Comparison of ENCODE assay signal across 19 cellular contexts in genomic region chr2:151027147-151027546, GRCh38.
DNase-seq lines count a peak whose midpoint lies in the region; ATAC-seq, FAIRE-seq and TF ChIP-seq lines count a peak whose summit lies in the region.
"Had no signal": no experiment of that assay in that cellular context is flagged by ENCODE, and none has a peak within 500 bp of the region (broad histone marks: within the 10 kb centered on the region; RNA-seq: fewer than 3 reads in every experiment).

No MANE protein-coding gene starts in this region.

- no peaks in the 10 kb centered on the region for H3K36me3 ChIP-seq in DND-41 (ENCODE audit: insufficient read depth, low read length)
- no peaks in the 10 kb centered on the region for H3K36me3 ChIP-seq in IMR-90 (ENCODE audit: control insufficient read depth, insufficient read depth, low read length)
- no peaks in the 10 kb centered on the region for H3K36me3 ChIP-seq in H1 (ENCODE audit: control insufficient read depth in 2 of 4, insufficient read depth in 4 of 4, low read length in 3 of 4)
- H3K36me3 ChIP-seq in trophoblast cell (ENCODE audit: control insufficient read depth in 1 of 2, insufficient read depth in 2 of 2, low read length in 2 of 2): no peaks in the 10 kb centered on the region
- H3K36me3 ChIP-seq in psoas muscle (ENCODE audit: insufficient read depth in 1 of 2, low read depth in 1 of 2): no peaks in the 10 kb centered on the region
- H3K36me3 ChIP-seq: BLaER1 treated with 17β-estradiol and CSF1 and Interleukin-3, amounts not matched to agents 10 nM and 100 nM had no signal

- H2BK12ac ChIP-seq in H1 (ENCODE audit: low read depth, low read length): no peak overlapping the region
- no peak overlapping the region for H2BK12ac ChIP-seq in trophoblast cell (ENCODE audit: low read length)

- H2BK120ac ChIP-seq in IMR-90 (ENCODE audit: low read depth, low read length): peak overlapping the region; percentile 61; the same call in 1 of the 2 replicates
- no peak overlapping the region for H2BK120ac ChIP-seq in H1 (replicated peaks; ENCODE audit: low read depth, low read length)
- H2BK120ac ChIP-seq in trophoblast cell (ENCODE audit: insufficient read depth, low read length, poor library complexity): no peak overlapping the region

- H3K9me3 ChIP-seq in DND-41 (ENCODE audit: insufficient read depth, low read length, severe bottlenecking): no peaks in the 10 kb centered on the region
- H3K9me3 ChIP-seq in IMR-90 (ENCODE audit: control insufficient read depth, insufficient read depth, low read length): no peaks in the 10 kb centered on the region
- no peaks in the 10 kb centered on the region for H3K9me3 ChIP-seq in H1 (ENCODE audit: insufficient read depth in 2 of 2, low read depth in 1 of 2, low read length in 1 of 2)
- H3K9me3 ChIP-seq in trophoblast cell (ENCODE audit: insufficient read depth, low read depth, low read length): no peaks in the 10 kb centered on the region
- peaks cover 2% of the 10 kb centered on the region for H3K9me3 ChIP-seq in psoas muscle

- FAIRE-seq in H1 (lab: Jason Lieb, UNC): no peak

- H2BK20ac ChIP-seq in IMR-90 (ENCODE audit: low read depth, low read length) (0 out of 2 replicates have a peak overlapping the region, but pooled peaks have one; percentile 15), H1 (ENCODE audit: low read length) (no peak overlapping the region)

- DNase-seq in DND-41 (no peak), IMR-90 (no peak), H1 (ENCODE audit: low read depth in 1 of 2, low spot score in 2 of 2) (no peak), iris pigment epithelial cell (ENCODE audit: low read depth) (peak; percentile 35), trophoblast cell (no peak), psoas muscle (no peak)
- no peak for DNase-seq in stimulated activated naive CD4-positive, alpha-beta T cell (lab: John Stamatoyannopoulos, UW)
- DNase-seq: CD8-positive, alpha-beta T cell; DMS53; H7; HFFc6; NCI-H1092 treated with DMSO at 0.1 percent for 48 hours; NCI-H146; NCI-H2081; NCI-H2171 treated with DMSO at 0.1 percent for 48 hours; NCI-H446 treated with DMSO at 0.1 percent for 48 hours; NCI-H69 had no signal

- no peaks in the 10 kb centered on the region for H3K27me3 ChIP-seq in DND-41 (ENCODE audit: insufficient read depth, low read length, poor library complexity)
- H3K27me3 ChIP-seq in IMR-90 (ENCODE audit: control insufficient read depth, insufficient read depth, low read length): no peaks in the 10 kb centered on the region
- H3K27me3 ChIP-seq in H1 (replicated peaks in 1 of 4; ENCODE audit: control insufficient read depth in 3 of 4, extremely low read depth in 1 of 4, insufficient read depth in 3 of 4, low read length in 3 of 4): no peaks in the 10 kb centered on the region
- H3K27me3 ChIP-seq in trophoblast cell (ENCODE audit: insufficient read depth, low read length): no peaks in the 10 kb centered on the region
- no peaks in the 10 kb centered on the region for H3K27me3 ChIP-seq in psoas muscle (ENCODE audit: insufficient read depth in 3 of 3, low read length in 2 of 3)
- H3K27me3 ChIP-seq: BLaER1 treated with 17β-estradiol and CSF1 and Interleukin-3, amounts not matched to agents 10 nM and 100 nM had no signal

- CTCF ChIA-PET in IMR-90 (lab: Yijun Ruan, JAX) (no interaction called here), H1 (lab: Charles Lee; ENCODE audit: partially characterized antibody) (no interaction called here)

- H4K8ac ChIP-seq in IMR-90 (ENCODE audit: low read depth in 2 of 2, low read length in 2 of 2) (no peak overlapping the region), H1 (ENCODE audit: extremely low read depth, insufficient read depth, low read length) (no peak overlapping the region), trophoblast cell (ENCODE audit: low read depth, low read length) (no peak overlapping the region)

- H3K4ac ChIP-seq in IMR-90 (ENCODE audit: low read depth, low read length): peak overlapping the region; percentile 4; the same call in 1 of the 2 replicates
- no peak overlapping the region for H3K4ac ChIP-seq in H1 (replicated peaks; ENCODE audit: insufficient read length, low read depth, low read length)
- no peak overlapping the region for H3K4ac ChIP-seq in trophoblast cell (ENCODE audit: low read depth, low read length)

- no peak for TF ChIP-seq EP300 in H1 (IDR thresholded peaks at IDR 0.05; ENCODE audit: borderline replicate concordance in 1 of 2, low read depth in 2 of 2, low read length in 2 of 2)

- no peak overlapping the region for H3K56ac ChIP-seq in IMR-90 (ENCODE audit: extremely low read depth, insufficient read depth, low read length)
- no peak overlapping the region for H3K56ac ChIP-seq in H1 (replicated peaks; ENCODE audit: insufficient read length, low read depth, low read length)

- no peaks in the 10 kb centered on the region for H4K20me1 ChIP-seq in DND-41 (ENCODE audit: insufficient read depth, low read length)
- no peaks in the 10 kb centered on the region for H4K20me1 ChIP-seq in IMR-90 (ENCODE audit: insufficient read depth, low read length)
- no peaks in the 10 kb centered on the region for H4K20me1 ChIP-seq in H1 (replicated peaks in 1 of 2; ENCODE audit: control insufficient read depth in 1 of 2, insufficient read depth in 2 of 2, low read length in 2 of 2)
- H4K20me1 ChIP-seq: BLaER1 treated with 17β-estradiol and CSF1 and Interleukin-3, amounts not matched to agents 10 nM and 100 nM had no signal

- H3K9ac ChIP-seq in DND-41 (ENCODE audit: low read depth, low read length) (no peak overlapping the region), IMR-90 (ENCODE audit: low read depth, low read length) (no peak overlapping the region), H1 (replicated peaks in 1 of 4; ENCODE audit: extremely low read depth in 1 of 4, low read depth in 3 of 4, low read length in 3 of 4) (no peak overlapping the region), trophoblast cell (ENCODE audit: low read length) (no peak overlapping the region)
- H3K9ac ChIP-seq: BLaER1 treated with 17β-estradiol and CSF1 and Interleukin-3, amounts not matched to agents 10 nM and 100 nM had no signal

- peak overlapping the region; percentile 17; the same call in 1 of the 2 replicates for H3K14ac ChIP-seq in IMR-90 (replicated peaks; ENCODE audit: low read depth, low read length)
- H3K14ac ChIP-seq in H1 (ENCODE audit: insufficient read length): no peak overlapping the region
- no peak overlapping the region for H3K14ac ChIP-seq in trophoblast cell (ENCODE audit: low read length)

- ATAC-seq in DND-41 (ENCODE audit: insufficient read depth, low read depth) (no peak; the same call in 2 of the 3 replicates), IMR-90 (ENCODE audit: low read depth) (no peak), psoas muscle (no peak)
- ATAC-seq: CD8-positive, alpha-beta T cell; Panc1 had no signal

- H3K4me1 ChIP-seq in DND-41 (ENCODE audit: insufficient read depth, low read length) (peaks cover 22% of the 10 kb centered on the region), IMR-90 (ENCODE audit: control insufficient read depth, insufficient read depth, low read length) (peaks cover 1% of the 10 kb centered on the region; the same call in 1 of the 2 replicates), H1 (replicated peaks in 1 of 4; ENCODE audit: control insufficient read depth in 3 of 4, insufficient read depth in 4 of 4, low read length in 3 of 4) (no peaks in the 10 kb centered on the region), trophoblast cell (ENCODE audit: control insufficient read depth in 1 of 2, insufficient read depth in 2 of 2, low read length in 2 of 2) (no peaks in the 10 kb centered on the region), psoas muscle (no peaks in the 10 kb centered on the region)

- H2AK5ac ChIP-seq in IMR-90 (ENCODE audit: low read depth, low read length) (peak overlapping the region; percentile 17; the same call in 1 of the 2 replicates), H1 (ENCODE audit: low read depth, low read length) (no peak overlapping the region), trophoblast cell (ENCODE audit: low read length) (no peak overlapping the region)

- no peaks in the 10 kb centered on the region for H3K23me2 ChIP-seq in H1 (ENCODE audit: low read depth, low read length)

- dilution Hi-C loops in IMR-90 (cut with HindIII; ENCODE audit: low sequenced_read_pairs, unreplicated experiment): no loop called here

- H3K18ac ChIP-seq in IMR-90 (ENCODE audit: low read depth, low read length): 0 out of 2 replicates have a peak overlapping the region, but pooled peaks have one; percentile 33
- H3K18ac ChIP-seq in H1 (ENCODE audit: extremely low read depth, low read length): no peak overlapping the region
- H3K18ac ChIP-seq in trophoblast cell (ENCODE audit: low read length): no peak overlapping the region

- TF ChIP-seq POLR2A in IMR-90 (IDR thresholded peaks at IDR 0.05; ENCODE audit: low read depth, low read length) (no peak), H1 (IDR thresholded peaks at IDR 0.05; ENCODE audit: control extremely low read depth in 1 of 2, low read depth in 2 of 2, low read length in 2 of 2) (no peak)

- intact Hi-C loops in IMR-90 (cut with micrococcal nuclease): no loop called here
- intact Hi-C loops in psoas muscle (cut with DNase I): no loop called here

- no peak overlapping the region for H4K91ac ChIP-seq in IMR-90 (ENCODE audit: insufficient read depth, low read depth, low read length)
- H4K91ac ChIP-seq in H1 (replicated peaks; ENCODE audit: insufficient read length, low read length): no peak overlapping the region
- H4K91ac ChIP-seq in trophoblast cell (ENCODE audit: low read depth, low read length): no peak overlapping the region

- H2BK5ac ChIP-seq in IMR-90 (ENCODE audit: low read depth, low read length, poor library complexity, severe bottlenecking) (no peak overlapping the region), H1 (ENCODE audit: low read depth, low read length) (no peak overlapping the region), trophoblast cell (ENCODE audit: low read depth, low read length, poor library complexity) (no peak overlapping the region)

- H3K79me2 ChIP-seq in DND-41 (ENCODE audit: insufficient read depth, low read length) (no peaks in the 10 kb centered on the region), H1 (ENCODE audit: control insufficient read depth in 1 of 2, insufficient read depth in 2 of 2, low read length in 2 of 2) (no peaks in the 10 kb centered on the region), trophoblast cell (ENCODE audit: control insufficient read depth, insufficient read depth, low read length, poor library complexity) (no peaks in the 10 kb centered on the region)

- TF ChIP-seq RAD21 in IMR-90 (IDR thresholded peaks at IDR 0.05; ENCODE audit: low read length) (no peak), H1 (IDR thresholded peaks at IDR 0.05 in 1 of 2, conservative IDR thresholded peaks at IDR 0.05 in 1 of 2; ENCODE audit: low read depth in 2 of 2, low read length in 2 of 2) (no peak)

- H3K79me1 ChIP-seq in IMR-90 (ENCODE audit: low read depth in 1 of 2, low read length in 2 of 2): no peaks in the 10 kb centered on the region
- H3K79me1 ChIP-seq in H1 (ENCODE audit: low read depth, low read length): no peaks in the 10 kb centered on the region
- H3K79me1 ChIP-seq in trophoblast cell (ENCODE audit: low read length): no peaks in the 10 kb centered on the region

- POLR2A ChIA-PET in IMR-90 (lab: Charles Lee; ENCODE audit: unreplicated experiment) (no interaction called here), H1 (lab: Charles Lee; ENCODE audit: partially characterized antibody) (no interaction called here)

- H4K5ac ChIP-seq in IMR-90 (ENCODE audit: low read depth, low read length) (no peak overlapping the region), H1 (ENCODE audit: insufficient read length, low read depth, low read length) (no peak overlapping the region)

- no CpG with 5 or more reads among the region's 6 CpGs for WGBS in IMR-90 (ENCODE audit: extremely low coverage in 2 of 2, insufficient read length in 1 of 2), 2 experiments
- WGBS in H1 (ENCODE audit: extremely low coverage in 1 of 2, insufficient coverage in 1 of 2, insufficient read length in 1 of 2, insufficient replicate concordance in 2 of 2, low coverage in 1 of 2, low lambda C conversion rate in 2 of 2, missing lambda C conversion rate in 1 of 2), 2 experiments: 90% methylated on average over 6 of the region's 6 CpGs; no CpG with 5 or more reads in 1 of the 2 experiments
- no CpG with 5 or more reads among the region's 6 CpGs for WGBS in trophoblast cell (ENCODE audit: extremely low coverage, insufficient coverage, insufficient read length)
- 82 to 92% (median 83%) methylated on average over 6 of the region's 6 CpGs for WGBS in psoas muscle, 3 donors

- no peak overlapping the region for H3K4me3 ChIP-seq in DND-41 (ENCODE audit: low read depth in 1 of 2, low read length in 2 of 2)
- no peak overlapping the region for H3K4me3 ChIP-seq in IMR-90 (ENCODE audit: insufficient read depth, low read depth, low read length)
- H3K4me3 ChIP-seq in H1 (ENCODE audit: extremely low read depth in 1 of 4, insufficient read depth in 2 of 4, low read depth in 3 of 4, low read length in 4 of 4): no peak overlapping the region
- no peak overlapping the region for H3K4me3 ChIP-seq in trophoblast cell (ENCODE audit: low read depth, low read length)
- no peak overlapping the region for H3K4me3 ChIP-seq in psoas muscle
- H3K4me3 ChIP-seq: BLaER1 treated with 17β-estradiol and CSF1 and Interleukin-3, amounts not matched to agents 10 nM and 100 nM had no signal

- H3K23ac ChIP-seq in IMR-90 (ENCODE audit: low read depth, low read length) (no peak overlapping the region), H1 (ENCODE audit: insufficient read length) (no peak overlapping the region), trophoblast cell (ENCODE audit: low read length) (no peak overlapping the region)

- no TSS peak for BruUV-seq in IMR-90 (replicated peaks; lab: Mats Ljungman, UMichigan)

- no peak overlapping the region for H4K12ac ChIP-seq in trophoblast cell (ENCODE audit: low read depth, low read length)

- TF ChIP-seq CTCF in DND-41 (IDR thresholded peaks at IDR 0.05; ENCODE audit: borderline replicate concordance, extremely low read depth, low read length, poor library complexity, severe bottlenecking): no peak
- no peak for TF ChIP-seq CTCF in IMR-90 (conservative IDR thresholded peaks at IDR 0.05; ENCODE audit: low read depth, low read length)
- no peak for TF ChIP-seq CTCF in H1 (IDR thresholded peaks at IDR 0.05; ENCODE audit: control extremely low read depth in 1 of 3, insufficient read depth in 1 of 3, low read depth in 1 of 3, low read length in 3 of 3)
- TF ChIP-seq CTCF in psoas muscle (IDR thresholded peaks at IDR 0.05): no peak

- in situ Hi-C loops in IMR-90 (cut with MboI; ENCODE audit: low sequenced_read_pairs): loop anchor here (25.0 kb wide), 1 partner anchor 1440 kb away; the partner anchor contains the start of gene MMADHC

- no peak overlapping the region for H2AK9ac ChIP-seq in IMR-90 (replicated peaks; ENCODE audit: low read depth, low read length, poor library complexity)

- no peak overlapping the region for H3K4me2 ChIP-seq in DND-41 (ENCODE audit: insufficient read depth, low read length)
- no peak overlapping the region for H3K4me2 ChIP-seq in IMR-90 (ENCODE audit: low read depth, low read length)
- H3K4me2 ChIP-seq in H1 (ENCODE audit: insufficient read depth in 1 of 2, low read depth in 2 of 2, low read length in 2 of 2): no peak overlapping the region
- H3K4me2 ChIP-seq in trophoblast cell (ENCODE audit: low read length): no peak overlapping the region
- H3K4me2 ChIP-seq: BLaER1 treated with 17β-estradiol and CSF1 and Interleukin-3, amounts not matched to agents 10 nM and 100 nM had no signal

- H3K9me1 ChIP-seq in IMR-90 (ENCODE audit: insufficient read depth, low read length): no peaks in the 10 kb centered on the region

- H2BK15ac ChIP-seq in IMR-90 (ENCODE audit: low read depth, low read length) (no peak overlapping the region), H1 (ENCODE audit: low read length) (no peak overlapping the region)

- H2AFZ ChIP-seq in DND-41 (ENCODE audit: low read depth, low read length) (peak overlapping the region; percentile 51; the same call in 1 of the 2 replicates), IMR-90 (replicated peaks; ENCODE audit: low read length, poor library complexity) (no peak overlapping the region), H1 (ENCODE audit: low read length) (0 out of 2 replicates have a peak overlapping the region, but pooled peaks have one; percentile 25), trophoblast cell (ENCODE audit: insufficient read depth, low read length, poor library complexity) (no peak overlapping the region)

- H3K27ac ChIP-seq in DND-41 (ENCODE audit: low read length): no peak overlapping the region
- H3K27ac ChIP-seq in IMR-90 (ENCODE audit: insufficient read depth, low read length): no peak overlapping the region
- H3K27ac ChIP-seq in H1 (ENCODE audit: low read depth, low read length): no peak overlapping the region
- no peak overlapping the region for H3K27ac ChIP-seq in trophoblast cell (ENCODE audit: low read depth, low read length)
- H3K27ac ChIP-seq in psoas muscle: no peak overlapping the region
- H3K27ac ChIP-seq: BLaER1 treated with 17β-estradiol and CSF1 and Interleukin-3, amounts not matched to agents 10 nM and 100 nM had no signal

Comparison
In these comparisons a context has a peak if more than half of its experiments do, and no peak if none do; other contexts are left out.
1. H2AFZ ChIP-seq: peak in DND-41 (single experiment) and H1 (single experiment); none in IMR-90 (single experiment) and trophoblast cell (single experiment).